Comparison of ENCODE assay signal across 18 cellular contexts in genomic region chr11:27913650-27914049, GRCh38.
DNase-seq lines count a peak whose midpoint lies in the region; ATAC-seq, FAIRE-seq and TF ChIP-seq lines count a peak whose summit lies in the region.
"Had no signal": no experiment of that assay in that cellular context is flagged by ENCODE, and none has a peak within 500 bp of the region (broad histone marks: within the 10 kb centered on the region; RNA-seq: fewer than 3 reads in every experiment).

No MANE protein-coding gene starts in this region.

- no peak overlapping the region for H3K4me3 ChIP-seq in A549
- H3K4me3 ChIP-seq in SK-N-SH (ENCODE audit: low read depth in 2 of 2, low read length in 1 of 2): no peak overlapping the region
- H3K4me3 ChIP-seq in esophagus muscularis mucosa: no peak overlapping the region
- H3K4me3 ChIP-seq: skin epidermis, upper lobe of right lung had no signal

- H3F3A ChIP-seq in SK-N-SH (replicated peaks; ENCODE audit: insufficient read depth): peaks cover 10% of the 10 kb centered on the region

- H3K27me3 ChIP-seq in SK-N-SH (ENCODE audit: insufficient read depth) (no peaks in the 10 kb centered on the region), esophagus muscularis mucosa (no peaks in the 10 kb centered on the region)
- H3K27me3 ChIP-seq: upper lobe of right lung had no signal

- H3K27ac ChIP-seq in A549: 0 out of 6 replicates have a peak overlapping the region, but pooled peaks of 1 of the 2 experiments have one; percentile 1
- H3K27ac ChIP-seq in SK-N-SH (ENCODE audit: low read depth in 2 of 2, low read length in 1 of 2): peak overlapping the region in 1 of 2 experiments; percentile 58; a peak in 2 of 4 replicates
- no peak overlapping the region for H3K27ac ChIP-seq in esophagus muscularis mucosa (replicated peaks in 1 of 4)
- H3K27ac ChIP-seq: skin epidermis, upper lobe of right lung had no signal

- H3K36me3 Mint-ChIP-seq in HFFc6 (ENCODE audit: low read depth): no peaks in the 10 kb centered on the region
- H3K36me3 Mint-ChIP-seq: activated CD4-positive, alpha-beta memory T cell treated with anti-CD3 and anti-CD28 coated beads for 36 hours had no signal

- no peak overlapping the region for H3K9ac ChIP-seq in SK-N-SH

- H3K27ac Mint-ChIP-seq in HFFc6: peak overlapping the region; percentile 89
- H3K27ac Mint-ChIP-seq: activated CD4-positive, alpha-beta memory T cell treated with anti-CD3 and anti-CD28 coated beads for 36 hours; activated naive CD8-positive, alpha-beta T cell treated with anti-CD3 and anti-CD28 coated beads, Interleukin-2, amount 50 U/mL, for 24 hours had no signal

- FAIRE-seq in A549 (lab: Jason Lieb, UNC): no peak

- no peak for TF ChIP-seq EP300 in A549 (IDR thresholded peaks at IDR 0.05)
- no peak for TF ChIP-seq EP300 in SK-N-SH (IDR thresholded peaks at IDR 0.05; ENCODE audit: borderline replicate concordance in 1 of 2, low read depth in 1 of 2, low read length in 1 of 2)
- no peak for TF ChIP-seq EP300 in esophagus muscularis mucosa (IDR thresholded peaks at IDR 0.05)

- TF ChIP-seq POLR2A in A549 (IDR thresholded peaks at IDR 0.05; ENCODE audit: low read length): no peak
- TF ChIP-seq POLR2A in esophagus muscularis mucosa (IDR thresholded peaks at IDR 0.05; ENCODE audit: low read depth): no peak

- TF ChIP-seq CTCF in A549 (IDR thresholded peaks at IDR 0.05): no peak
- TF ChIP-seq CTCF in HFFc6 (IDR thresholded peaks at IDR 0.05): no peak
- no peak for TF ChIP-seq CTCF in SK-N-SH (IDR thresholded peaks at IDR 0.05)
- TF ChIP-seq CTCF in esophagus muscularis mucosa (IDR thresholded peaks at IDR 0.05): no peak

- H3K9me3 Mint-ChIP-seq in HFFc6: no peaks in the 10 kb centered on the region
- H3K9me3 Mint-ChIP-seq: activated CD4-positive, alpha-beta memory T cell treated with anti-CD3 and anti-CD28 coated beads for 36 hours; activated naive CD8-positive, alpha-beta T cell treated with anti-CD3 and anti-CD28 coated beads, Interleukin-2, amount 50 U/mL, for 24 hours had no signal

- no peaks in the 10 kb centered on the region for H3K9me2 ChIP-seq in SK-N-SH

- WGBS in A549 (ENCODE audit: missing lambda C conversion rate): 62% methylated on average over 3 of the region's 3 CpGs
- WGBS in SK-N-SH (ENCODE audit: low lambda C conversion rate): 35% methylated on average over 3 of the region's 3 CpGs
- 57% methylated on average over 3 of the region's 3 CpGs for WGBS in esophagus muscularis mucosa

- DNase-seq in A549 (ENCODE audit: low read depth in 1 of 2, low spot score in 1 of 2) (peak in 1 of 2 experiments; percentile 8), HFFc6 (peak; percentile 47), SK-N-SH (no peak), fibroblast of peridontal ligament (ENCODE audit: extremely low read depth) (peak; percentile 53), NCI-H1092 (lab: John Stamatoyannopoulos, UW) (no peak), esophagus muscularis mucosa (ENCODE audit: extremely low spot score) (no peak), medulla oblongata (ENCODE audit: extremely low spot score) (no peak), putamen (ENCODE audit: low spot score) (no peak)
- DNase-seq: activated CD4-positive, alpha-beta memory T cell treated with anti-CD3 and anti-CD28 coated beads for 36 hours; activated naive CD8-positive, alpha-beta T cell treated with anti-CD3 and anti-CD28 coated beads, Interleukin-2, amount 50 U/mL, for 24 hours; COR-L47; KBM-7; kidney glomerular epithelial cell; NCI-H1694; NCI-H510A treated with DMSO at 0.1 percent for 48 hours; stimulated activated naive CD4-positive, alpha-beta T cell; upper lobe of right lung had no signal

- H3K4me1 Mint-ChIP-seq in HFFc6 (ENCODE audit: low read depth): peaks cover 90% of the 10 kb centered on the region
- H3K4me1 Mint-ChIP-seq: activated naive CD8-positive, alpha-beta T cell treated with anti-CD3 and anti-CD28 coated beads, Interleukin-2, amount 50 U/mL, for 24 hours had no signal

- H3K9me3 ChIP-seq in A549 (no peaks in the 10 kb centered on the region), SK-N-SH (no peaks in the 10 kb centered on the region), esophagus muscularis mucosa (no peaks in the 10 kb centered on the region)
- H3K9me3 ChIP-seq: upper lobe of right lung had no signal

- H3K4me3 Mint-ChIP-seq in HFFc6: peak overlapping the region; percentile 24; the same call in 1 of the 2 replicates
- H3K4me3 Mint-ChIP-seq: activated CD4-positive, alpha-beta memory T cell treated with anti-CD3 and anti-CD28 coated beads for 36 hours; activated naive CD8-positive, alpha-beta T cell treated with anti-CD3 and anti-CD28 coated beads, Interleukin-2, amount 50 U/mL, for 24 hours had no signal

- intact Hi-C loops in esophagus muscularis mucosa (cut with DNase I): no loop called here

- peak overlapping the region; percentile 54; the same call in 1 of the 2 replicates for H2AFZ ChIP-seq in SK-N-SH (ENCODE audit: low read depth)

- no peak for ATAC-seq in A549
- ATAC-seq: activated naive CD8-positive, alpha-beta T cell treated with anti-CD3 and anti-CD28 coated beads, Interleukin-2, amount 50 U/mL, for 24 hours; upper lobe of right lung had no signal

- H3K79me2 ChIP-seq in SK-N-SH (ENCODE audit: insufficient read depth): no peaks in the 10 kb centered on the region

- no peak overlapping the region for H3K4me2 ChIP-seq in A549
- H3K4me2 ChIP-seq in SK-N-SH: 0 out of 2 replicates have a peak overlapping the region, but pooled peaks have one; percentile 12

- H3K4me1 ChIP-seq in A549: peaks cover 29% of the 10 kb centered on the region
- peaks cover 0 to 4% of the 10 kb centered on the region in 2 experiments; a peak in 1 of 4 replicates for H3K4me1 ChIP-seq in SK-N-SH (ENCODE audit: control insufficient read depth in 1 of 2, insufficient read depth in 2 of 2, low read depth in 1 of 2, low read length in 1 of 2)
- H3K4me1 ChIP-seq in esophagus muscularis mucosa: no peaks in the 10 kb centered on the region
- H3K4me1 ChIP-seq: upper lobe of right lung had no signal

- POLR2A ChIA-PET in A549 (lab: Yijun Ruan, JAX) (no interaction called here), SK-N-SH (lab: Yijun Ruan, JAX) (no interaction called here)

- TF ChIP-seq RAD21 in A549 (conservative IDR thresholded peaks at IDR 0.05 in 1 of 2, IDR thresholded peaks at IDR 0.05 in 1 of 2) (no peak), SK-N-SH (IDR thresholded peaks at IDR 0.05; ENCODE audit: low read length) (no peak)

- no peaks in the 10 kb centered on the region for H3K27me3 Mint-ChIP-seq in HFFc6 (ENCODE audit: insufficient read depth)
- H3K27me3 Mint-ChIP-seq: activated CD4-positive, alpha-beta memory T cell treated with anti-CD3 and anti-CD28 coated beads for 36 hours; activated naive CD8-positive, alpha-beta T cell treated with anti-CD3 and anti-CD28 coated beads, Interleukin-2, amount 50 U/mL, for 24 hours had no signal

- H4K20me1 ChIP-seq in SK-N-SH (ENCODE audit: insufficient read depth): no peaks in the 10 kb centered on the region

- H3K36me3 ChIP-seq in SK-N-SH (replicated peaks in 1 of 2; ENCODE audit: control insufficient read depth in 1 of 2, insufficient read depth in 2 of 2, low read length in 1 of 2): no peaks in the 10 kb centered on the region
- H3K36me3 ChIP-seq in esophagus muscularis mucosa: no peaks in the 10 kb centered on the region
- H3K36me3 ChIP-seq: upper lobe of right lung had no signal

- CTCF ChIA-PET in A549 (lab: Yijun Ruan, JAX) (interaction anchor here (1.4 to 1.6 kb wide), 2 partner anchors 12 to 195 kb away, joined by 3 to 5 read pairs; no protein-coding TSS in a partner anchor), SK-N-SH (lab: Yijun Ruan, JAX) (no interaction called here)

TF ChIP-seq in A549, 52 proteins besides CTCF, POLR2A, EP300 and RAD21:
- TF ChIP-seq CBX8 (IDR thresholded peaks at IDR 0.05): no peak
- TF ChIP-seq POLR2AphosphoS2 (conservative IDR thresholded peaks at IDR 0.05; ENCODE audit: low read length): no peak
- TF ChIP-seq FOSL2 (IDR thresholded peaks at IDR 0.05): no peak
- peak; percentile 52; the same call in 1 of the 2 replicates for TF ChIP-seq FOSL2 (CRISPR knock-in tag; IDR thresholded peaks at IDR 0.05)
- no peak for TF ChIP-seq NPAS2 (CRISPR knock-in tag; IDR thresholded peaks at IDR 0.05; ENCODE audit: borderline replicate concordance)
- TF ChIP-seq, protein P1, sequence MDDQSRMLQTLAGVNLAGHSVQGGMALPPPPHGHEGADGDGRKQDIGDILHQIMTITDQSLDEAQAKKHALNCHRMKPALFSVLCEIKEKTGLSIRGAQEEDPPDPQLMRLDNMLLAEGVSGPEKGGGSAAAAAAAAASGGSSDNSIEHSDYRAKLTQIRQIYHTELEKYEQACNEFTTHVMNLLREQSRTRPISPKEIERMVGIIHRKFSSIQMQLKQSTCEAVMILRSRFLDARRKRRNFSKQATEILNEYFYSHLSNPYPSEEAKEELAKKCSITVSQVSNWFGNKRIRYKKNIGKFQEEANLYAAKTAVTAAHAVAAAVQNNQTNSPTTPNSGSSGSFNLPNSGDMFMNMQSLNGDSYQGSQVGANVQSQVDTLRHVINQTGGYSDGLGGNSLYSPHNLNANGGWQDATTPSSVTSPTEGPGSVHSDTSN (IDR thresholded peaks at IDR 0.05): no peak

TF ChIP-seq in SK-N-SH, 30 proteins besides CTCF, POLR2A, EP300 and RAD21 (continues in another document):
- TF ChIP-seq, protein P1 (IDR thresholded peaks at IDR 0.05): no peak; the same call in 1 of the 2 replicates
- TF ChIP-seq MAX (IDR thresholded peaks at IDR 0.05; ENCODE audit: low read depth): peak; percentile 86

Comparison
In these comparisons a context has a peak if more than half of its experiments do, and no peak if none do; other contexts are left out.
1. DNase-seq: peak in HFFc6 (single experiment) and fibroblast of peridontal ligament (single experiment); none in SK-N-SH (single experiment), NCI-H1092 (single experiment), esophagus muscularis mucosa (single experiment), medulla oblongata (single experiment) and putamen (single experiment).
2. Of the 12 proteins assayed by ChIP-seq in both A549 and SK-N-SH: peak only in A549: none; only in SK-N-SH: MAX; in both: none; in neither: 10; mixed calls (peak in some experiments, not most) for 1.